7 cellular contexts compared by ENCODE assay signal in genomic region chr2:113979172-113980128, GRCh38.
DNase-seq lines count a peak whose midpoint lies in the region; ATAC-seq and TF ChIP-seq lines count a peak whose summit lies in the region.

No MANE protein-coding gene starts in this region.

- no peak overlapping the region for H3K27ac ChIP-seq in mesenchymal stem cell (ENCODE audit: low read length, poor library complexity, severe bottlenecking)
- no peak overlapping the region for H3K27ac ChIP-seq in coronary artery

- no peak overlapping the region for H3K4ac ChIP-seq in mesenchymal stem cell (ENCODE audit: low read depth in 1 of 2, low read length in 2 of 2)

- no peak overlapping the region for H3K18ac ChIP-seq in mesenchymal stem cell (ENCODE audit: low read depth in 1 of 2, low read length in 2 of 2)

- H3K79me1 ChIP-seq in mesenchymal stem cell (replicated peaks; ENCODE audit: low read length, poor library complexity, severe bottlenecking), result no peaks in the 10 kb centered on the region

- no peak overlapping the region for H2BK120ac ChIP-seq in mesenchymal stem cell (ENCODE audit: low read depth, low read length)

- H4K8ac ChIP-seq in mesenchymal stem cell (ENCODE audit: low read length), result no peak overlapping the region

- H3K36me3 ChIP-seq in kidney epithelial cell (ENCODE audit: control insufficient read depth, insufficient read depth, low read length) (no peaks in the 10 kb centered on the region), mesenchymal stem cell (ENCODE audit: control insufficient read depth in 1 of 2, insufficient read depth in 2 of 2, low read depth in 1 of 2, low read length in 2 of 2) (peaks cover 16 to 37% of the 10 kb centered on the region in 2 experiments)

- ATAC-seq in stimulated activated naive CD8-positive, alpha-beta T cell treated with anti-CD3 and anti-CD28 coated beads, Interleukin-15, Interleukin-2, amounts not matched to agents 100 U/mL and 50 U/mL, for 24 hours, result peak; percentile 33

- H3K23ac ChIP-seq in mesenchymal stem cell (ENCODE audit: low read length in 2 of 2), result no peak overlapping the region

- DNase-seq in NB4 (ENCODE audit: low read depth) (peak; percentile 14), kidney epithelial cell (ENCODE audit: low read depth) (no peak), mesenchymal stem cell (no peak), SHP77 treated with DMSO at 0.1 percent for 48 hours (lab: John Stamatoyannopoulos, UW) (no peak), coronary artery (ENCODE audit: low spot score) (no peak)
- DNase-seq in activated T-helper 9 cell treated with anti-CD3 and anti-CD28 coated beads, Interleukin-2, amount 50 U/mL, for 16 hours (ENCODE audit: low read depth), result peak; percentile 62
- peak; percentile 78 for DNase-seq in stimulated activated naive CD8-positive, alpha-beta T cell treated with anti-CD3 and anti-CD28 coated beads, Interleukin-15, Interleukin-2, amounts not matched to agents 100 U/mL and 50 U/mL, for 24 hours

- TF ChIP-seq CTCF in NB4 (IDR thresholded peaks at IDR 0.05; ENCODE audit: low read depth, low read length) (peak; percentile 25), kidney epithelial cell (IDR thresholded peaks at IDR 0.05; ENCODE audit: insufficient read depth, low read length, poor library complexity, severe bottlenecking) (peak; percentile 42), coronary artery (IDR thresholded peaks at IDR 0.05) (no peak)

- no peaks in the 10 kb centered on the region for H3K27me3 ChIP-seq in kidney epithelial cell (ENCODE audit: control insufficient read depth, insufficient read depth, low read length)
- no peaks in the 10 kb centered on the region for H3K27me3 ChIP-seq in mesenchymal stem cell (ENCODE audit: control insufficient read depth in 1 of 2, insufficient read depth in 1 of 2, low read length in 2 of 2)

- TF ChIP-seq POLR2A in NB4 (IDR thresholded peaks at IDR 0.05; ENCODE audit: extremely low read depth, insufficient read length), result no peak

- H2AK5ac ChIP-seq in mesenchymal stem cell (ENCODE audit: low read length, severe bottlenecking), result no peak overlapping the region

- no peak overlapping the region for H2BK5ac ChIP-seq in mesenchymal stem cell (ENCODE audit: low read depth, low read length, poor library complexity, severe bottlenecking)

- H3K4me2 ChIP-seq in mesenchymal stem cell (ENCODE audit: low read length, poor library complexity, severe bottlenecking), result no peak overlapping the region

- H3K9me3 ChIP-seq in mesenchymal stem cell (ENCODE audit: control insufficient read depth, low read length), result no peaks in the 10 kb centered on the region

- no peak overlapping the region for H4K91ac ChIP-seq in mesenchymal stem cell (ENCODE audit: low read length)

- 90% methylated on average over 81 of the region's 94 CpGs for WGBS in mesenchymal stem cell

- H3K14ac ChIP-seq in mesenchymal stem cell (ENCODE audit: low read length in 2 of 2), result no peak overlapping the region

- H2AFZ ChIP-seq in mesenchymal stem cell (ENCODE audit: low read depth, low read length), result no peak overlapping the region

- no peak overlapping the region for H2BK12ac ChIP-seq in mesenchymal stem cell (ENCODE audit: low read length in 2 of 2)

- H2BK15ac ChIP-seq in mesenchymal stem cell (ENCODE audit: low read depth, poor library complexity, severe bottlenecking), result no peak overlapping the region

- H3K9ac ChIP-seq in mesenchymal stem cell (ENCODE audit: low read length), result no peak overlapping the region

- peaks cover 11% of the 10 kb centered on the region for H3K4me1 ChIP-seq in mesenchymal stem cell (ENCODE audit: control insufficient read depth, insufficient read depth, low read depth, low read length)

- H3K4me3 ChIP-seq in NB4 (ENCODE audit: low read depth, low read length) (no peak overlapping the region), kidney epithelial cell (ENCODE audit: low read depth, low read length) (no peak overlapping the region), mesenchymal stem cell (ENCODE audit: insufficient read depth in 1 of 2, low read depth in 1 of 2, low read length in 2 of 2) (no peak overlapping the region), coronary artery (no peak overlapping the region)

Comparison
In these comparisons a context has a peak if more than half of its experiments do, and no peak if none do; other contexts are left out.
1. DNase-seq: peak in NB4 (single experiment), activated T-helper 9 cell treated with anti-CD3 and anti-CD28 coated beads, Interleukin-2, amount 50 U/mL, for 16 hours (single experiment) and stimulated activated naive CD8-positive, alpha-beta T cell treated with anti-CD3 and anti-CD28 coated beads, Interleukin-15, Interleukin-2, amounts not matched to agents 100 U/mL and 50 U/mL, for 24 hours (single experiment); none in kidney epithelial cell (single experiment), mesenchymal stem cell (single experiment), SHP77 treated with DMSO at 0.1 percent for 48 hours (single experiment) and coronary artery (single experiment).